2 cellular contexts compared by ENCODE assay signal in the genomic region with DNA sequence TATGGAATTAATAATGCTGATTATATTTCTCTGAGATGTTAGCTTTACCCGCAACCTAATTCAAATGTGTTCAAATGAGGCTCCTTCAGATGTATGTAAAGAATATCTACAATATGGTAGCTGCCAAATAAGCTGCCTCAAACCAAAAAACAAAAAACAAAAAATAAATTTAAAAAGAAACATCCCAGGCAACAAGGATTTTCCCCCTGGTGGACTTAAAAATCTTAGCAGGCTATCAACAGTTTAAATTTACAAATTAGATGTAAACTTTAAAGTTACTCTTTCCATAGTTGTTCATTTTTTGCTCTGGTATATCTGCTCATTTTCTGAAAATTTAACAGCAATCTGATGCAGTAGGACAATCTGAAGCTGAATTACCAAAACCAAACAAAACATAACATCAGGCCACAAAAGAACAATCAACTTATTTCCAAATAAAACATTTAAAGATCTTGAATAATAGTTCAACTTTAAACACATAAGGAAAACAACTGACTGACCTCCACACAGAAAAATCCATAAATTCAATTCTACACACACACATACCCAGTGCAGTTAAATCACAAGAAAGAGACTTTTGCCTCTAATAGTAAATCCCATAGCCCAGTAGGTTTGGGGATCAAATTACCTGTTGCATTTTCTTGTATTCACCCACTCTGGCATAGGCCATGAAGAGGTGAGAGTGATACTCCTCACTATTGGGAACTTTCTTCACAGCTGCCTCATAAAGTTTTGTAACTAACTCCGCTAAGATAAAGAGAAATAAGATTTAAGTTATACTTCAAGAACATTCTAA.
TF ChIP-seq lines count a peak whose summit lies in the region.

No MANE protein-coding gene starts in this region.

TF ChIP-seq in HCT116, 20 proteins besides CTCF, POLR2A, EP300 and RAD21:
- TF ChIP-seq SIN3A (IDR thresholded peaks at IDR 0.05; ENCODE audit: low read depth): no peak
- no peak for TF ChIP-seq POLR2AphosphoS5 (IDR thresholded peaks at IDR 0.05; ENCODE audit: low read depth, low read length)
- TF ChIP-seq, protein P1, sequence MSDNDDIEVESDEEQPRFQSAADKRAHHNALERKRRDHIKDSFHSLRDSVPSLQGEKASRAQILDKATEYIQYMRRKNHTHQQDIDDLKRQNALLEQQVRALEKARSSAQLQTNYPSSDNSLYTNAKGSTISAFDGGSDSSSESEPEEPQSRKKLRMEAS (IDR thresholded peaks at IDR 0.05): no peak
- TF ChIP-seq SP1 (IDR thresholded peaks at IDR 0.05; ENCODE audit: low read depth): no peak
- TF ChIP-seq SRF (IDR thresholded peaks at IDR 0.05; ENCODE audit: low read depth): no peak
- TF ChIP-seq CEBPB (IDR thresholded peaks at IDR 0.05; ENCODE audit: low read depth): no peak
TF ChIP-seq in HCT116: peak in this region for 0.

TF ChIP-seq in K562, 482 proteins besides CTCF, POLR2A, EP300 and RAD21:
- TF ChIP-seq ATF1 (CRISPR knock-in tag; IDR thresholded peaks at IDR 0.05) (no peak), ATF1 (tag; IDR thresholded peaks at IDR 0.05) (no peak), CCAR2 (IDR thresholded peaks at IDR 0.05; ENCODE audit: low read depth, low read length) (no peak), FOS (IDR thresholded peaks at IDR 0.05; ENCODE audit: extremely low read depth, insufficient read length) (no peak), EHMT2 (IDR thresholded peaks at IDR 0.05) (no peak), MTF1 (CRISPR knock-in tag; IDR thresholded peaks at IDR 0.05; ENCODE audit: borderline replicate concordance) (no peak), EWSR1 (IDR thresholded peaks at IDR 0.05; ENCODE audit: borderline replicate concordance, low read depth, partially characterized antibody) (no peak), NFE2 (IDR thresholded peaks at IDR 0.05; ENCODE audit: low read depth) (no peak), ZNF143 (CRISPR knock-in tag; IDR thresholded peaks at IDR 0.05) (no peak), CHD1 (IDR thresholded peaks at IDR 0.05; ENCODE audit: low read length) (no peak), IFI16 (CRISPR knock-in tag; IDR thresholded peaks at IDR 0.05) (no peak), NFIX (CRISPR knock-in tag; IDR thresholded peaks at IDR 0.05; ENCODE audit: low read depth) (no peak), ZBTB8A (IDR thresholded peaks at IDR 0.05; ENCODE audit: partially characterized antibody) (no peak), FOSL1 (tag; conservative IDR thresholded peaks at IDR 0.05) (no peak), YBX1 (IDR thresholded peaks at IDR 0.05) (no peak), MTA1 (IDR thresholded peaks at IDR 0.05; ENCODE audit: borderline replicate concordance) (no peak), ELF2 (CRISPR knock-in tag; IDR thresholded peaks at IDR 0.05) (no peak)
- TF ChIP-seq, protein P2, sequence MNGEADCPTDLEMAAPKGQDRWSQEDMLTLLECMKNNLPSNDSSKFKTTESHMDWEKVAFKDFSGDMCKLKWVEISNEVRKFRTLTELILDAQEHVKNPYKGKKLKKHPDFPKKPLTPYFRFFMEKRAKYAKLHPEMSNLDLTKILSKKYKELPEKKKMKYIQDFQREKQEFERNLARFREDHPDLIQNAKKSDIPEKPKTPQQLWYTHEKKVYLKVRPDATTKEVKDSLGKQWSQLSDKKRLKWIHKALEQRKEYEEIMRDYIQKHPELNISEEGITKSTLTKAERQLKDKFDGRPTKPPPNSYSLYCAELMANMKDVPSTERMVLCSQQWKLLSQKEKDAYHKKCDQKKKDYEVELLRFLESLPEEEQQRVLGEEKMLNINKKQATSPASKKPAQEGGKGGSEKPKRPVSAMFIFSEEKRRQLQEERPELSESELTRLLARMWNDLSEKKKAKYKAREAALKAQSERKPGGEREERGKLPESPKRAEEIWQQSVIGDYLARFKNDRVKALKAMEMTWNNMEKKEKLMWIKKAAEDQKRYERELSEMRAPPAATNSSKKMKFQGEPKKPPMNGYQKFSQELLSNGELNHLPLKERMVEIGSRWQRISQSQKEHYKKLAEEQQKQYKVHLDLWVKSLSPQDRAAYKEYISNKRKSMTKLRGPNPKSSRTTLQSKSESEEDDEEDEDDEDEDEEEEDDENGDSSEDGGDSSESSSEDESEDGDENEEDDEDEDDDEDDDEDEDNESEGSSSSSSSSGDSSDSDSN (IDR thresholded peaks at IDR 0.05; ENCODE audit: borderline replicate concordance in 1 of 2, low read depth in 2 of 2, low read length in 2 of 2): no peak
